In the genomic region with DNA sequence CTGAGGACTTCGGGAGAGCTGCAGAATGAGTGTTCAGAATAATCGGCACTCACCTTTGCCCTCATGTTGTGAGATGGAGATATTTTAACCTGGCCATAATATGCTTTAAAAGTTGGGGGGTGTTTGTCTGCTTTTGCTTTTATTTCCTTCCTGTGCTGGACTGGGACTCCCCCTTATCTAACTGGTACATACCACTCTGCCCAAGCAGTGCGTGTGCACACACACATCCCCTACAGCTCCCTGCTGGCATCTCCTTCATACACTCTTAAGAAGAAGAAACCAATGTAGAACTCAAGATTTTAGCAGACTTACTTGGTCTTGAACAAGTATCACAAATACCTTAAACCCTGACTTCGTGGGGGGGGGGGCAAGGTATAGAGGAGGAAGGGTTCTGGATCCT, we compare ENCODE assay signal across 11 cellular contexts.
DNase-seq lines count a peak whose midpoint lies in the region; ATAC-seq and TF ChIP-seq lines count a peak whose summit lies in the region.
"Had no signal": no experiment of that assay in that cellular context is flagged by ENCODE, and none has a peak within 500 bp of the region (broad histone marks: within the 10 kb centered on the region; RNA-seq: fewer than 3 reads in every experiment).

No MANE protein-coding gene starts in this region.

- peak overlapping the region; percentile 42 to 43 for H3K4me3 ChIP-seq in right atrium auricular region
- peak overlapping the region; percentile 60 for H3K4me3 ChIP-seq in skeletal muscle satellite cell (ENCODE audit: low read length)
- H3K4me3 ChIP-seq in neural progenitor cell, result no peak overlapping the region

- no TSS peak for BruUV-seq in Calu3 (replicated peaks; lab: Mats Ljungman, UMichigan)

- no peak for TF ChIP-seq CTCF in Calu3 (IDR thresholded peaks at IDR 0.05; ENCODE audit: unreplicated experiment)
- TF ChIP-seq CTCF in brain (conservative IDR thresholded peaks at IDR 0.05), result no peak
- no peak for TF ChIP-seq CTCF in right atrium auricular region (IDR thresholded peaks at IDR 0.05)
- TF ChIP-seq CTCF in neural progenitor cell (IDR thresholded peaks at IDR 0.05), result no peak

- H3K27ac ChIP-seq in right atrium auricular region, result peak overlapping the region; percentile 90 to 95
- no peak overlapping the region for H3K27ac ChIP-seq in neural progenitor cell

- ATAC-seq in GM18519 (IDR thresholded peaks at IDR 0.05; ENCODE audit: low FRiP score, unreplicated experiment), result no peak
- ATAC-seq: activated CD8-positive, alpha-beta memory T cell treated with anti-CD3 and anti-CD28 coated beads, Interleukin-2, amount 10 ng/mL, durations not matched to agents 7 days and 5 days had no signal

- intact Hi-C loops in Calu3 (cut with micrococcal nuclease; ENCODE audit: unreplicated experiment), result loop anchor here (5.0 kb wide), 1 partner anchor 67 kb away; no protein-coding TSS in a partner anchor

- no peaks in the 10 kb centered on the region for H3K9me3 Mint-ChIP-seq in Calu3 (ENCODE audit: low read depth, unreplicated experiment)
- no peaks in the 10 kb centered on the region for H3K9me3 Mint-ChIP-seq in brain
- no peaks in the 10 kb centered on the region for H3K9me3 Mint-ChIP-seq in neural progenitor cell

- H3K4me2 ChIP-seq in skeletal muscle satellite cell (ENCODE audit: low read length) (peak overlapping the region; percentile 79), neural progenitor cell (no peak overlapping the region)

- peak overlapping the region; percentile 39 for H3K4me3 Mint-ChIP-seq in Calu3 (ENCODE audit: low read depth, unreplicated experiment)
- H3K4me3 Mint-ChIP-seq in brain, result peak overlapping the region in 3 of 5 experiments; percentile 49 to 89 (median 79)
- H3K4me3 Mint-ChIP-seq in neural progenitor cell, result no peak overlapping the region
- H3K4me3 Mint-ChIP-seq: activated CD8-positive, alpha-beta memory T cell treated with anti-CD3 and anti-CD28 coated beads, Interleukin-2, amount 10 ng/mL, durations not matched to agents 7 days and 5 days; B cell had no signal

- H3K27ac Mint-ChIP-seq in Calu3 (ENCODE audit: unreplicated experiment) (peak overlapping the region; percentile 51), brain (peak overlapping the region; percentile 72 to 99 (median 92)), neural progenitor cell (no peak overlapping the region)
- H3K27ac Mint-ChIP-seq: activated CD8-positive, alpha-beta memory T cell treated with anti-CD3 and anti-CD28 coated beads, Interleukin-2, amount 10 ng/mL, durations not matched to agents 7 days and 5 days; B cell had no signal

- peaks cover 0 to 86% of the 10 kb centered on the region in 2 donors for H3K4me1 ChIP-seq in right atrium auricular region
- peaks cover 71% of the 10 kb centered on the region for H3K4me1 ChIP-seq in skeletal muscle satellite cell (ENCODE audit: control insufficient read depth, insufficient read depth, low read length)
- peaks cover 35% of the 10 kb centered on the region for H3K4me1 ChIP-seq in neural progenitor cell

- H3K27me3 ChIP-seq in right atrium auricular region (no peaks in the 10 kb centered on the region), skeletal muscle satellite cell (ENCODE audit: control insufficient read depth, insufficient read depth, low read length) (no peaks in the 10 kb centered on the region), neural progenitor cell (no peaks in the 10 kb centered on the region)

- H3K9me3 ChIP-seq in right atrium auricular region (no peaks in the 10 kb centered on the region), skeletal muscle satellite cell (replicated peaks; ENCODE audit: low read length) (no peaks in the 10 kb centered on the region), neural progenitor cell (ENCODE audit: low read depth) (no peaks in the 10 kb centered on the region)

- no peaks in the 10 kb centered on the region for H3K27me3 Mint-ChIP-seq in Calu3 (ENCODE audit: unreplicated experiment)
- H3K27me3 Mint-ChIP-seq in brain, result no peaks in the 10 kb centered on the region
- no peaks in the 10 kb centered on the region for H3K27me3 Mint-ChIP-seq in neural progenitor cell (ENCODE audit: insufficient read depth, low read depth)

- H3F3A ChIP-seq in neural progenitor cell (ENCODE audit: low read depth), result peaks cover 4% of the 10 kb centered on the region

- H3K4me1 Mint-ChIP-seq in Calu3 (ENCODE audit: low read depth, unreplicated experiment) (peaks cover 36% of the 10 kb centered on the region), brain (peaks cover 75% of the 10 kb centered on the region), neural progenitor cell (peaks cover 62% of the 10 kb centered on the region)
- H3K4me1 Mint-ChIP-seq: B cell had no signal

- DNase-seq in Calu3, result peak; percentile 4
- DNase-seq in right atrium auricular region (ENCODE audit: low spot score), result no peak
- DNase-seq in LoVo (ENCODE audit: low spot score), result no peak
- no peak for DNase-seq in retina
- DNase-seq in neural progenitor cell (ENCODE audit: low spot score), result no peak
- DNase-seq: activated CD8-positive, alpha-beta memory T cell treated with anti-CD3 and anti-CD28 coated beads, Interleukin-2, amount 10 ng/mL, durations not matched to agents 7 days and 5 days; NCI-H1694 treated with DMSO at 0.1 percent for 48 hours had no signal

- H3K36me3 Mint-ChIP-seq in Calu3 (ENCODE audit: insufficient read depth, unreplicated experiment) (peaks cover 10% of the 10 kb centered on the region), brain (no peaks in the 10 kb centered on the region), neural progenitor cell (peaks cover 2% of the 10 kb centered on the region)
- H3K36me3 Mint-ChIP-seq: activated CD8-positive, alpha-beta memory T cell treated with anti-CD3 and anti-CD28 coated beads, Interleukin-2, amount 10 ng/mL, durations not matched to agents 7 days and 5 days had no signal

- no peak overlapping the region for H2AFZ ChIP-seq in neural progenitor cell (replicated peaks)

- H3K79me2 ChIP-seq in neural progenitor cell (ENCODE audit: low read depth), result no peaks in the 10 kb centered on the region

- CTCF ChIA-PET in Calu3 (lab: Charles Lee), result no interaction called here

- peak overlapping the region; percentile 67 for H3K9ac ChIP-seq in skeletal muscle satellite cell (ENCODE audit: low read depth, low read length)
- H3K9ac ChIP-seq in neural progenitor cell, result no peak overlapping the region

- H3K36me3 ChIP-seq in right atrium auricular region (peaks cover 10% of the 10 kb centered on the region), skeletal muscle satellite cell (ENCODE audit: insufficient read depth, low read length) (no peaks in the 10 kb centered on the region), neural progenitor cell (no peaks in the 10 kb centered on the region)

- H4K20me1 ChIP-seq in neural progenitor cell (ENCODE audit: low read depth), result no peaks in the 10 kb centered on the region
